In genomic region chr6:32852844-32853540, GRCh38 we compare ENCODE assay signal across 7 cellular contexts. TPM values are rescaled to one million over a fixed set of nuclear protein-coding genes. Genes with fewer than 3 reads are reported as not detected.
A peak's percentile ranks its signal among the peaks of the same experiment; 100 is the strongest.
DNase-seq lines count a peak whose midpoint lies in the region; ATAC-seq and TF ChIP-seq lines count a peak whose summit lies in the region.

No MANE protein-coding gene starts in this region.

- peaks cover 19 to 59% (median 30%) of the 10 kb centered on the region in 4 donors for H3K36me3 ChIP-seq in upper lobe of left lung

- peak; percentile 40 for DNase-seq in NOMO-1 treated with DMSO at 0.1 percent for 48 hours (lab: John Stamatoyannopoulos, UW; ENCODE audit: unreplicated experiment)
- DNase-seq in activated gamma-delta T cell treated with Interleukin-2 at 50 U/mL for 16 hours, result peak; percentile 49
- peak; percentile 24 for DNase-seq in fibroblast of pulmonary artery (ENCODE audit: low read depth)
- DNase-seq in naive thymus-derived CD8-positive, alpha-beta T cell, result peak in 9 of 10 donors; percentile 39 to 81 (median 58)
- peak; percentile 65 to 88 for DNase-seq in upper lobe of left lung

- POLR2A ChIA-PET in naive thymus-derived CD8-positive, alpha-beta T cell (lab: Charles Lee), result interaction anchor here (0.8 to 7.9 kb wide), 13 partner anchors 11 to 491 kb away, joined by 3 to 743 read pairs (median 6); partner anchors contain the start of genes B3GALT4, BRD2, HLA-DMB and PSMB8

- H3K4me1 Mint-ChIP-seq in naive thymus-derived CD8-positive, alpha-beta T cell, result peaks cover 47 to 77% (median 73%) of the 10 kb centered on the region in 4 donors

- peak; percentile 27 for ATAC-seq in HG02642 (IDR thresholded peaks at IDR 0.05; ENCODE audit: poor library complexity, unreplicated experiment)
- peak; percentile 45 to 49 for ATAC-seq in naive thymus-derived CD8-positive, alpha-beta T cell
- peak; percentile 48 to 49 for ATAC-seq in upper lobe of left lung (ENCODE audit: low FRiP score in 2 of 2)

- TF ChIP-seq CTCF in fibroblast of pulmonary artery (IDR thresholded peaks at IDR 0.05; ENCODE audit: low read length, missing control alignments), result no peak
- TF ChIP-seq CTCF in upper lobe of left lung (IDR thresholded peaks at IDR 0.05), result peak in 1 of 6 experiments; percentile 38

- peak overlapping the region; percentile 95 to 100 (median 100) for H3K27ac Mint-ChIP-seq in naive thymus-derived CD8-positive, alpha-beta T cell

- peak; percentile 31 for TF ChIP-seq POLR2A in GM15510 (IDR thresholded peaks at IDR 0.05; ENCODE audit: borderline replicate concordance, extremely low read depth, insufficient read length)
- peak in 1 of 4 donors; percentile 40 for TF ChIP-seq POLR2A in upper lobe of left lung (IDR thresholded peaks at IDR 0.05)

- no peaks in the 10 kb centered on the region for H3K9me3 Mint-ChIP-seq in naive thymus-derived CD8-positive, alpha-beta T cell

- peak overlapping the region; percentile 90 to 100 (median 98) for H3K4me3 Mint-ChIP-seq in naive thymus-derived CD8-positive, alpha-beta T cell

- no peaks in the 10 kb centered on the region for H3K9me3 ChIP-seq in upper lobe of left lung

- H3K27ac ChIP-seq in upper lobe of left lung, result peak overlapping the region; percentile 98

- H3K4me1 ChIP-seq in upper lobe of left lung, result peaks cover 25 to 58% (median 48%) of the 10 kb centered on the region in 4 donors

- 1 to 2% methylated on average over 11 to 39 of the region's 41 CpGs for WGBS in upper lobe of left lung, 2 donors

- no peaks in the 10 kb centered on the region for H3K27me3 ChIP-seq in upper lobe of left lung

- no peaks in the 10 kb centered on the region for H3K27me3 Mint-ChIP-seq in naive thymus-derived CD8-positive, alpha-beta T cell

- H3K4me3 ChIP-seq in fibroblast of pulmonary artery (replicated peaks; ENCODE audit: low read depth, low read length) (peak overlapping the region; percentile 89), upper lobe of left lung (peak overlapping the region; percentile 62 to 90 (median 74))

- TF ChIP-seq EP300 in upper lobe of left lung (IDR thresholded peaks at IDR 0.05), result no peak

- peaks cover 33 to 70% (median 53%) of the 10 kb centered on the region in 3 donors for H3K36me3 Mint-ChIP-seq in naive thymus-derived CD8-positive, alpha-beta T cell

RNA-seq across cellular contexts. Expression of gene TAP1, which starts 0.5 kb away (rescaled TPM):
- 100 to 1,000 TPM; 113 TPM for total RNA-seq in naive thymus-derived CD8-positive, alpha-beta T cell
- polyA plus RNA-seq in naive thymus-derived CD8-positive, alpha-beta T cell, result 100 to 1,000 TPM; 197 to 283 (median 230) TPM
- 10 to 100 TPM; 56.9 to 87.0 (median 69.8) TPM for total RNA-seq in upper lobe of left lung

RNA-seq across cellular contexts. Expression of gene PSMB9, which starts 1.0 kb away (rescaled TPM):
- total RNA-seq in naive thymus-derived CD8-positive, alpha-beta T cell, result 100 to 1,000 TPM; 102 to 104 TPM
- 100 to 1,000 TPM; 402 to 432 (median 424) TPM for polyA plus RNA-seq in naive thymus-derived CD8-positive, alpha-beta T cell
- total RNA-seq in upper lobe of left lung, result 10 to 100 TPM; 34.4 to 85.9 (median 45.5) TPM

RNA-seq across cellular contexts. Expression of gene PSMB8, which starts 9.1 kb away (rescaled TPM):
- total RNA-seq in naive thymus-derived CD8-positive, alpha-beta T cell, result 100 to 1,000 TPM; 133 to 138 TPM
- 100 to 1,000 TPM; 350 to 386 (median 386) TPM for polyA plus RNA-seq in naive thymus-derived CD8-positive, alpha-beta T cell
- total RNA-seq in upper lobe of left lung, result 100 to 1,000 TPM in 1 of 6 donors, 10 to 100 TPM in 5; 48.2 to 110 (median 71.7) TPM

RNA-seq across cellular contexts. Expression of gene TAP2, which starts 14.5 kb away (rescaled TPM):
- total RNA-seq in naive thymus-derived CD8-positive, alpha-beta T cell, result 100 to 1,000 TPM in 1 of 2 experiments, 10 to 100 TPM in 1; 96.2 to 117 TPM
- polyA plus RNA-seq in naive thymus-derived CD8-positive, alpha-beta T cell, result 10 to 100 TPM; 24.2 to 36.6 (median 25.3) TPM
- 100 to 1,000 TPM in 2 of 6 donors, 10 to 100 TPM in 4; 17.6 to 266 (median 62.1) TPM for total RNA-seq in upper lobe of left lung

RNA-seq across cellular contexts. Expression of gene HLA-DOB, which starts 36.2 kb away (rescaled TPM):
- total RNA-seq in naive thymus-derived CD8-positive, alpha-beta T cell, result 1 to 10 TPM; 3.9 to 5.6 TPM
- polyA plus RNA-seq in naive thymus-derived CD8-positive, alpha-beta T cell, result under 1 TPM in 2 of 3 donors, not detected in 1; 0.43 to 0.75 TPM
- total RNA-seq in upper lobe of left lung, result 10 to 100 TPM in 1 of 6 donors, 1 to 10 TPM in 5; 1.3 to 15.2 (median 3.7) TPM

Comparison
In these comparisons a context has a peak if more than half of its experiments do, and no peak if none do; other contexts are left out.
1. Peak in every context shown above with its lines: DNase-seq, ATAC-seq, H3K4me3 ChIP-seq and H3K27ac ChIP-seq.
2. DNase-seq: peak in every context shown above with its lines; median percentile 76 in upper lobe of left lung; 58 in naive thymus-derived CD8-positive, alpha-beta T cell; 49 in activated gamma-delta T cell treated with Interleukin-2 at 50 U/mL for 16 hours; 40 in NOMO-1 treated with DMSO at 0.1 percent for 48 hours; 24 in fibroblast of pulmonary artery.